ENCODE assay signal across 6 cellular contexts in the genomic region with DNA sequence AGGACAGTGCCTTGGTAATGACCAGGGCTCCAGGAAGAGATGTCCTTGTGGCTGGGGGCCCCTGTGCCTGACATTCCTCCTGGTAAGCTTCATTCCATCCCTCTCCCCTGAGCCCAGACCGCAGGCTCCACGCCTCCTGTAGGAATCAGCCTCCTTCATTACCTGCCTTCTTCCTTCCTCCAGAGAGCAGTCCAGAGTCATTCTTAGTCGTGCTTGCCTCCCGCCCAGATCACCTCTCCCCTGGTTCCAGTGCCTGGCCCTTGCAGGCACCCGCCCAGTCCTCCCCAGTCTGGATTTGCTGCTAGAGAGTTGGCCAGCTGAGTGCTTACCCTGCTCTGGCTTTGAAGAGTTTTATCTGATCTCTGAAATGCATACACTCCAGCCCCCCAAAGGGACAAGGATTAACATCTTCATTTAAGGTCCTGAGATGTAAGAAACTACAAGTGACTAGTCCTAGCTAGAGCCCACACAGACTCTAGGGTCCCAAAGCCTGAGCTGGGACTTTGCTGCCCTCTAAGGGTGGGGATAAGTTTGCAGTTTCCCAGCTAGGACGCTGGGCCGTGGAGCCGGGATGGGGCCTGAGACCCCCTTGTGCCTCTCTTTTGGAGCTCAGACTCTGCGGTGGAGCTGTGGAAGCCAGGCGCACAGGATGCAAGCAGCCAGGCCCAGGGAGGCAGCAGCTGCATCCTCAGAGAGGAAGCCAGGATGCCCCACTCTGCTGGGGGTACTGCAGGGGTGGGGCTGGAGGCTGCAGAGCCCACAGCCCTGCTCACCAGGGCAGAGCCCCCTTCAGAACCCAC. TPM values are rescaled to one million over a fixed set of nuclear protein-coding genes. Genes with fewer than 3 reads are reported as not detected.
DNase-seq lines count a peak whose midpoint lies in the region; ATAC-seq lines count a peak whose summit lies in the region.

No MANE protein-coding gene starts in this region.

- no peaks in the 10 kb centered on the region for H4K20me1 ChIP-seq in Karpas-422 (ENCODE audit: insufficient read depth, low read depth, low read length)

- H3K27me3 ChIP-seq in Karpas-422 (ENCODE audit: low read length) (no peaks in the 10 kb centered on the region), mucosa of rectum (ENCODE audit: control insufficient read depth in 2 of 2, insufficient read depth in 2 of 2, low read length in 2 of 2) (no peaks in the 10 kb centered on the region)

- no peaks in the 10 kb centered on the region for H3K27me3 Mint-ChIP-seq in activated naive CD8-positive, alpha-beta T cell treated with anti-CD3 and anti-CD28 coated beads, Interleukin-2, amount 50 U/mL, for 24 hours

- H3K9me2 ChIP-seq in Karpas-422 (replicated peaks; ENCODE audit: insufficient read depth, low read length), result no peaks in the 10 kb centered on the region

- H3K9ac ChIP-seq in Karpas-422 (ENCODE audit: low read length) (no peak overlapping the region; the same call in 1 of the 2 replicates), mucosa of rectum (ENCODE audit: low read depth in 1 of 2, low read length in 2 of 2) (peak overlapping the region; percentile 39 to 41)

- H3K4me1 ChIP-seq in Karpas-422 (ENCODE audit: low read length) (peaks cover 13% of the 10 kb centered on the region), mucosa of rectum (ENCODE audit: control insufficient read depth in 2 of 2, insufficient read depth in 2 of 2, low read length in 2 of 2) (peaks cover 31 to 36% of the 10 kb centered on the region in 2 donors)

- no peak overlapping the region; the same call in 1 of the 2 replicates for H2AFZ ChIP-seq in Karpas-422 (ENCODE audit: low read length)

- ATAC-seq in activated naive CD8-positive, alpha-beta T cell treated with anti-CD3 and anti-CD28 coated beads, Interleukin-2, amount 50 U/mL, for 24 hours, result peak; percentile 88
- no peak for ATAC-seq in GM19351 (IDR thresholded peaks at IDR 0.05; ENCODE audit: unreplicated experiment)

- H3K9me3 Mint-ChIP-seq in activated naive CD8-positive, alpha-beta T cell treated with anti-CD3 and anti-CD28 coated beads, Interleukin-2, amount 50 U/mL, for 24 hours, result no peaks in the 10 kb centered on the region

- in situ Hi-C loops in Caki2 (cut with HindIII; ENCODE audit: low pct_unique_long_range_greater_than_20kb, low sequenced_read_pairs), result no loop called here

- no peak overlapping the region for H3K4me3 Mint-ChIP-seq in activated naive CD8-positive, alpha-beta T cell treated with anti-CD3 and anti-CD28 coated beads, Interleukin-2, amount 50 U/mL, for 24 hours

- DNase-seq in Caki2 (ENCODE audit: low read depth) (peak; percentile 45), Karpas-422 (peak; percentile 84), NCI-H1417 treated with DMSO at 0.1 percent for 48 hours (lab: John Stamatoyannopoulos, UW) (no peak)
- DNase-seq in activated naive CD8-positive, alpha-beta T cell treated with anti-CD3 and anti-CD28 coated beads, Interleukin-2, amount 50 U/mL, for 24 hours, result peak; percentile 54

- H3K4me1 Mint-ChIP-seq in activated naive CD8-positive, alpha-beta T cell treated with anti-CD3 and anti-CD28 coated beads, Interleukin-2, amount 50 U/mL, for 24 hours, result peaks cover 11% of the 10 kb centered on the region

- no peak overlapping the region for H3K27ac ChIP-seq in Karpas-422 (ENCODE audit: low read length)
- H3K27ac ChIP-seq in mucosa of rectum (ENCODE audit: low read depth in 2 of 2, low read length in 2 of 2), result peak overlapping the region; percentile 54 to 80

- H3K27ac Mint-ChIP-seq in activated naive CD8-positive, alpha-beta T cell treated with anti-CD3 and anti-CD28 coated beads, Interleukin-2, amount 50 U/mL, for 24 hours, result peak overlapping the region; percentile 25

- H3K4me2 ChIP-seq in Karpas-422 (ENCODE audit: low read depth, low read length, poor library complexity, severe bottlenecking), result no peak overlapping the region

- no peaks in the 10 kb centered on the region for H3K79me2 ChIP-seq in Karpas-422 (ENCODE audit: low read length)

- H3K36me3 ChIP-seq in Karpas-422 (ENCODE audit: insufficient read depth, low read length), result no peaks in the 10 kb centered on the region
- peaks cover 2 to 3% of the 10 kb centered on the region in 2 donors for H3K36me3 ChIP-seq in mucosa of rectum (ENCODE audit: control insufficient read depth in 2 of 2, insufficient read depth in 2 of 2, low read length in 2 of 2)

- H3K4me3 ChIP-seq in Karpas-422 (ENCODE audit: low read length) (no peak overlapping the region), mucosa of rectum (ENCODE audit: low read length in 2 of 2) (peak overlapping the region; percentile 19 to 72)

- no peaks in the 10 kb centered on the region for H3K36me3 Mint-ChIP-seq in activated naive CD8-positive, alpha-beta T cell treated with anti-CD3 and anti-CD28 coated beads, Interleukin-2, amount 50 U/mL, for 24 hours (ENCODE audit: low read depth)

- no peaks in the 10 kb centered on the region for H3K9me3 ChIP-seq in Karpas-422 (ENCODE audit: low read length)
- H3K9me3 ChIP-seq in mucosa of rectum (ENCODE audit: control insufficient read depth in 2 of 2, low read length in 2 of 2), result no peaks in the 10 kb centered on the region

RNA-seq across cellular contexts. Expression of gene NR1H3, which starts 1.6 kb away (rescaled TPM):
- total RNA-seq in Caki2 (2014; rRNA removed; shearing (Covaris generic); ENCODE audit: low replicate concordance), result 2.2 and 14.0 TPM in 2 replicates
- total RNA-seq in Karpas-422 (2014; rRNA removed; shearing (Covaris generic); ENCODE audit: low replicate concordance), result 6.9 and 15.8 TPM in 2 replicates

RNA-seq across cellular contexts. Expression of gene MADD, which starts 10.6 kb away (rescaled TPM):
- total RNA-seq in Caki2 (2014; rRNA removed; shearing (Covaris generic); ENCODE audit: low replicate concordance), result 3.1 and 9.7 TPM in 2 replicates
- total RNA-seq in Karpas-422 (2014; rRNA removed; shearing (Covaris generic); ENCODE audit: low replicate concordance), result 31.2 and 53.5 TPM in 2 replicates

RNA-seq across cellular contexts. Expression of gene ACP2, which starts 10.8 kb away (rescaled TPM):
- total RNA-seq in Caki2 (2014; rRNA removed; shearing (Covaris generic); ENCODE audit: low replicate concordance), result 2.8 and 12.3 TPM in 2 replicates
- 20.7 and 42.1 TPM in 2 replicates for total RNA-seq in Karpas-422 (2014; rRNA removed; shearing (Covaris generic); ENCODE audit: low replicate concordance)

RNA-seq across cellular contexts. Expression of gene DDB2, which starts 44.6 kb away (rescaled TPM):
- 49.6 and 52.1 TPM in 2 replicates for total RNA-seq in Caki2 (2014; rRNA removed; shearing (Covaris generic); ENCODE audit: low replicate concordance)
- 21.1 and 26.4 TPM in 2 replicates for total RNA-seq in Karpas-422 (2014; rRNA removed; shearing (Covaris generic); ENCODE audit: low replicate concordance)
